Comparison of ENCODE assay signal across 8 cellular contexts in the genomic region with DNA sequence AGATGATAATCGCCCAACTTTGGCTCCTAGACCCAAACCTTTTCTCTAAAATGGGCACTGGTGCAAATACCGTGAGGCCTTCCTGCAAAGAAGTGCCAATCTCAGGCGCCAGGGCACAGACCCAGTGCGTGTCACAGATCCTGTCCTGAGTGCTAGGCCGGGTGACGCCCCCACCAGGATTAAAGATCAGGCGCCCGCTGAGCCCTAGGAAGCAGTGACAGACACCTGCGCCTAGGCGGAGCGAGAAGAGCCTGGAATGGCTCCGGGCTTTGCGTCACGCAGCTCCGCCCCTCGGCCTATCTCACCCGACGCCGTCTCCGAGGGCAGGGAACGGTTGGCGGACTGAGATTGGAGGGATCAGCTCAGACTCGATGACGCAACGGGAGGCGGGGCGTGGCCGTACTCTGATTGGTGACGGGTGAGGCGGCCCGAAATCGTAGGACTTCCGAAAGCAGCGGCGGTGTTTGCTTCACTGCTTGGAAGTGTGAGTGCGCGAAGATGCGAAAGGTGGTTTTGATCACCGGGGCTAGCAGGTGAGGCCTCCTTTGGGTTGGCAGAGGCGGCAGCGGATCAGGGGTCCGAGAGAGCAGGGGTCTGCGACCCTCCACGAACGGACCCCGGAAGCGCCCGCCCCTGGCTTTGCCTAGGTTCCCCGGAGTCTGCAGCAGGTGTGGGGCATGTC. TPM values are rescaled to one million over a fixed set of nuclear protein-coding genes. Genes with fewer than 3 reads are reported as not detected.
DNase-seq lines count a peak whose midpoint lies in the region; ATAC-seq and TF ChIP-seq lines count a peak whose summit lies in the region.
"Not testable (repeated sequence)": the region's sequence is repeated elsewhere in the genome, so short reads cannot be mapped to it uniquely, and the experiment has no call there.

Gene HSD17B7 (plus strand): TSS at position 400 of the 682 bp plus-strand sequence. CDS start 99 bp downstream, at position 499.

- peak; percentile 72 for DNase-seq in NCI-H1694 treated with DMSO at 0.1 percent for 48 hours (lab: John Stamatoyannopoulos, UW)
- DNase-seq in T-helper 2 cell: peak; percentile 48 to 83 (median 76)
- peak; percentile 1 for DNase-seq in amniotic stem cell (lab: John Stamatoyannopoulos, UW)
- peak; percentile 75 for DNase-seq in left ventricle myocardium inferior
- peak; percentile 75 for DNase-seq in prostate gland (ENCODE audit: low spot score)
- DNase-seq in upper lobe of right lung: peak; percentile 91

- peak; percentile 99 for ATAC-seq in GM18499 (IDR thresholded peaks at IDR 0.05; ENCODE audit: insufficient read depth, unreplicated experiment)
- peak; percentile 99 for ATAC-seq in HG02938 (IDR thresholded peaks at IDR 0.05; ENCODE audit: unreplicated experiment)
- ATAC-seq in upper lobe of right lung: peak; percentile 100

- H3K27ac ChIP-seq in left ventricle myocardium inferior (replicated peaks): peak within 1 kb of the TSS; percentile 85
- peak within 1 kb of the TSS; percentile 91 for H3K27ac ChIP-seq in prostate gland
- H3K27ac ChIP-seq in upper lobe of right lung: peak within 1 kb of the TSS; percentile 87

- H3K27me3 ChIP-seq in left ventricle myocardium inferior (ENCODE audit: low read depth); prostate gland (replicated peaks; ENCODE audit: insufficient read depth); upper lobe of right lung: not testable (repeated sequence)

- H3K4me1 ChIP-seq in left ventricle myocardium inferior; prostate gland (replicated peaks); upper lobe of right lung: not testable (repeated sequence)

- TF ChIP-seq CTCF in left ventricle myocardium inferior (IDR thresholded peaks at IDR 0.05; ENCODE audit: borderline replicate concordance): peak; percentile 24
- TF ChIP-seq CTCF in prostate gland (IDR thresholded peaks at IDR 0.05): peak in 2 of 4 experiments; percentile 28 to 30
- peak; percentile 12 for TF ChIP-seq CTCF in upper lobe of right lung (IDR thresholded peaks at IDR 0.05)

- intact Hi-C loops in left ventricle myocardium inferior (cut with micrococcal nuclease); prostate gland (cut with DNase I); upper lobe of right lung (cut with DNase I): not testable (repeated sequence)

- TF ChIP-seq POLR2A in prostate gland (IDR thresholded peaks at IDR 0.05): peak; percentile 62

- H3K9me3 ChIP-seq in left ventricle myocardium inferior (replicated peaks); prostate gland; upper lobe of right lung: not testable (repeated sequence)

- H3K4me3 ChIP-seq in left ventricle myocardium inferior (peak within 1 kb of the TSS; percentile 64), prostate gland (peak within 1 kb of the TSS; percentile 35 to 38), upper lobe of right lung (peak within 1 kb of the TSS; percentile 51)

- H3K36me3 ChIP-seq in left ventricle myocardium inferior: peaks cover 10% of the 10 kb centered on the region
- H3K36me3 ChIP-seq in prostate gland, upper lobe of right lung: not testable (repeated sequence)

- WGBS in prostate gland: under 1% methylated on average over 18 of the region's 49 CpGs

RNA-seq across cellular contexts. Expression of gene HSD17B7, which starts in this region (rescaled TPM):
- total RNA-seq in left ventricle myocardium inferior (5.1 TPM), prostate gland (10 to 100 TPM; 14.1 to 14.7 TPM), upper lobe of right lung (31.6 TPM)

Comparison
In these comparisons a context has a peak if more than half of its experiments do, and no peak if none do; other contexts are left out.
1. Peak in every context shown above with its lines: DNase-seq, ATAC-seq, H3K4me3 ChIP-seq and H3K27ac ChIP-seq.
2. DNase-seq: peak in every context shown above with its lines; median percentile 91 in upper lobe of right lung; 76 in T-helper 2 cell; 75 in left ventricle myocardium inferior; 75 in prostate gland; 72 in NCI-H1694 treated with DMSO at 0.1 percent for 48 hours; 1 in amniotic stem cell.